In genomic region chr2:197113221-197113831, GRCh38 we compare ENCODE assay signal across 8 cellular contexts.
DNase-seq lines count a peak whose midpoint lies in the region; ATAC-seq and TF ChIP-seq lines count a peak whose summit lies in the region.

No MANE protein-coding gene starts in this region.

- no peaks in the 10 kb centered on the region for H3K27me3 ChIP-seq in OCI-LY1 (ENCODE audit: insufficient read depth, low read length)

- peak overlapping the region; percentile 58 for H3K27ac ChIP-seq in OCI-LY1 (ENCODE audit: low read depth, low read length, poor library complexity, severe bottlenecking)

- no peak overlapping the region for H2AFZ ChIP-seq in OCI-LY1 (ENCODE audit: low read length)

- H3K36me3 ChIP-seq in OCI-LY1 (ENCODE audit: insufficient read depth, low read length): peaks cover 18% of the 10 kb centered on the region; the same call in 1 of the 2 replicates

- peak; percentile 57 for TF ChIP-seq CTCF in OCI-LY1 (IDR thresholded peaks at IDR 0.05; ENCODE audit: low read length)

- no peaks in the 10 kb centered on the region for H4K20me1 ChIP-seq in OCI-LY1 (ENCODE audit: insufficient read depth, low read length)

- no peak overlapping the region for H3K4me3 ChIP-seq in OCI-LY1 (ENCODE audit: low read depth, low read length, poor library complexity, severe bottlenecking)

- peaks cover 25% of the 10 kb centered on the region for H3K4me1 ChIP-seq in OCI-LY1 (ENCODE audit: insufficient read depth, low read length, severe bottlenecking)

- in situ Hi-C loops in ACHN (cut with HindIII; ENCODE audit: low pct_ligation_motif_present, low pct_unique_long_range_greater_than_20kb, low sequenced_read_pairs): no loop called here

- no peaks in the 10 kb centered on the region for H3K9me3 ChIP-seq in OCI-LY1 (ENCODE audit: low read length)

- H3F3A ChIP-seq in OCI-LY1 (ENCODE audit: insufficient read depth, low read length): no peaks in the 10 kb centered on the region

- H3K79me2 ChIP-seq in OCI-LY1 (ENCODE audit: insufficient read depth, low read length): no peaks in the 10 kb centered on the region

- no peaks in the 10 kb centered on the region for H3K9me2 ChIP-seq in OCI-LY1 (ENCODE audit: low read depth, low read length)

- H3K9ac ChIP-seq in OCI-LY1 (ENCODE audit: low read length): no peak overlapping the region

- peak; percentile 40 for DNase-seq in ACHN
- DNase-seq in GDM1 (lab: John Stamatoyannopoulos, UW): peak; percentile 59
- peak; percentile 52 for DNase-seq in cerebellar cortex (ENCODE audit: low spot score)
- peak; percentile 47 for DNase-seq in midbrain (lab: John Stamatoyannopoulos, UW)
- no peak for DNase-seq in activated CD4-positive, CD25-positive, alpha-beta regulatory T cell treated with anti-CD3 and anti-CD28 coated beads, Interleukin-2, amount 50 U/mL, for 72 hours

- H3K4me2 ChIP-seq in OCI-LY1 (ENCODE audit: low read length): no peak overlapping the region

- ATAC-seq in HG02938 (IDR thresholded peaks at IDR 0.05; ENCODE audit: unreplicated experiment) (peak; percentile 60), GM21526 (IDR thresholded peaks at IDR 0.05; ENCODE audit: low FRiP score, unreplicated experiment) (no peak)
